Comparison of ENCODE assay signal across 1 cellular context in genomic region chr7:106110885-106111670, GRCh38.
TF ChIP-seq lines count a peak whose summit lies in the region.

No MANE protein-coding gene starts in this region.

TF ChIP-seq in K562, 482 proteins besides CTCF, POLR2A, EP300 and RAD21 (continued from another document and continues in another):
- TF ChIP-seq TEAD2 (tag; IDR thresholded peaks at IDR 0.05) (no peak), CBX8 (IDR thresholded peaks at IDR 0.05; ENCODE audit: borderline replicate concordance, extremely low read depth, low read depth, low read length, poor library complexity, severe bottlenecking) (no peak), NFATC3 (IDR thresholded peaks at IDR 0.05) (no peak), RNF2 (IDR thresholded peaks at IDR 0.05) (no peak; the same call in 1 of the 2 replicates), THRB (CRISPR knock-in tag; conservative IDR thresholded peaks at IDR 0.05) (no peak), EHMT2 (IDR thresholded peaks at IDR 0.05) (no peak), L3MBTL2 (IDR thresholded peaks at IDR 0.05) (no peak), UBTF (IDR thresholded peaks at IDR 0.05; ENCODE audit: borderline replicate concordance in 1 of 2, low read depth in 2 of 2, low read length in 2 of 2) (no peak), TRIM24 (IDR thresholded peaks at IDR 0.05) (no peak), ZNF347 (CRISPR knock-in tag; IDR thresholded peaks at IDR 0.05; ENCODE audit: low read depth) (no peak), POU5F1 (IDR thresholded peaks at IDR 0.05; ENCODE audit: borderline replicate concordance, low read depth, low read length, partially characterized antibody) (no peak), IFI16 (CRISPR knock-in tag; IDR thresholded peaks at IDR 0.05) (no peak), ZBED1 (IDR thresholded peaks at IDR 0.05) (no peak), U2AF1 (optimal IDR thresholded peaks at IDR 0.05; ENCODE audit: low read depth, low read length) (no peak), TFAM (CRISPR knock-in tag; conservative IDR thresholded peaks at IDR 0.05) (no peak), HDAC2 (IDR thresholded peaks at IDR 0.05) (no peak), KDM1A (IDR thresholded peaks at IDR 0.05) (no peak), NR0B1 (IDR thresholded peaks at IDR 0.05; ENCODE audit: partially characterized antibody) (no peak), MECOM (CRISPR knock-in tag; IDR thresholded peaks at IDR 0.05) (no peak), FOXP4 (CRISPR knock-in tag; IDR thresholded peaks at IDR 0.05; ENCODE audit: borderline replicate concordance) (no peak), MLLT1 (IDR thresholded peaks at IDR 0.05) (no peak), YY1 (IDR thresholded peaks at IDR 0.05; ENCODE audit: borderline replicate concordance in 1 of 3, control insufficient read depth in 1 of 3, extremely low read depth in 1 of 3, insufficient read depth in 3 of 3, insufficient read length in 1 of 3, insufficient replicate concordance in 2 of 3, low read depth in 1 of 3, low read length in 2 of 3) (no peak), NUFIP1 (IDR thresholded peaks at IDR 0.05; ENCODE audit: partially characterized antibody) (no peak), ZBTB34 (CRISPR knock-in tag; IDR thresholded peaks at IDR 0.05) (0 out of 2 replicates have a peak, but pooled peaks have one; percentile 9), ASH1L (IDR thresholded peaks at IDR 0.05; ENCODE audit: borderline replicate concordance, low read depth, partially characterized antibody) (no peak), ZNF232 (CRISPR knock-in tag; IDR thresholded peaks at IDR 0.05) (0 out of 2 replicates have a peak, but pooled peaks have one; percentile 17), TCF3 (CRISPR knock-in tag; IDR thresholded peaks at IDR 0.05) (no peak), PML (IDR thresholded peaks at IDR 0.05; ENCODE audit: low read length) (no peak), ZNF695 (CRISPR knock-in tag; IDR thresholded peaks at IDR 0.05) (no peak), ZC3H11A (IDR thresholded peaks at IDR 0.05; ENCODE audit: low read depth, low read length) (no peak), SRSF3 (IDR thresholded peaks at IDR 0.05; ENCODE audit: insufficient read depth, low read length) (no peak), DMBX1 (CRISPR knock-in tag; IDR thresholded peaks at IDR 0.05; ENCODE audit: borderline replicate concordance) (no peak), CEBPB (tag; IDR thresholded peaks at IDR 0.05) (peak; percentile 26; the same call in 1 of the 2 replicates), GATAD2B (IDR thresholded peaks at IDR 0.05; ENCODE audit: borderline replicate concordance) (no peak), ZNF639 (CRISPR knock-in tag; conservative IDR thresholded peaks at IDR 0.05 in 1 of 2, IDR thresholded peaks at IDR 0.05 in 1 of 2) (no peak), ZNF143 (CRISPR knock-in tag; IDR thresholded peaks at IDR 0.05) (no peak), SOX6 (IDR thresholded peaks at IDR 0.05) (0 out of 2 replicates have a peak, but pooled peaks have one; percentile 0), ZNF512 (tag; IDR thresholded peaks at IDR 0.05) (no peak), ZHX1 (conservative IDR thresholded peaks at IDR 0.05; ENCODE audit: low read length) (no peak), MBD2 (IDR thresholded peaks at IDR 0.05; ENCODE audit: borderline replicate concordance, low read depth) (no peak), BCOR (IDR thresholded peaks at IDR 0.05) (0 out of 2 replicates have a peak, but pooled peaks have one; percentile 17), SLC30A9 (CRISPR knock-in tag; IDR thresholded peaks at IDR 0.05) (no peak), HMG20B (CRISPR knock-in tag; IDR thresholded peaks at IDR 0.05) (no peak), POLR3G (IDR thresholded peaks at IDR 0.05; ENCODE audit: extremely low read depth, insufficient read length, insufficient replicate concordance) (no peak), ZNF551 (CRISPR knock-in tag; IDR thresholded peaks at IDR 0.05) (no peak), KLF6 (CRISPR knock-in tag; IDR thresholded peaks at IDR 0.05; ENCODE audit: borderline replicate concordance) (no peak), E2F5 (CRISPR knock-in tag; IDR thresholded peaks at IDR 0.05) (no peak), TSC22D4 (tag; IDR thresholded peaks at IDR 0.05) (no peak), ELK3 (CRISPR knock-in tag; IDR thresholded peaks at IDR 0.05) (no peak), CBFB (CRISPR knock-in tag; IDR thresholded peaks at IDR 0.05) (no peak)
